In genomic region chr12:54378791-54379400, GRCh38 we compare ENCODE assay signal across 8 cellular contexts. TPM values are rescaled to one million over a fixed set of nuclear protein-coding genes. Genes with fewer than 3 reads are reported as not detected.
A peak's percentile ranks its signal among the peaks of the same experiment; 100 is the strongest.
DNase-seq lines count a peak whose midpoint lies in the region; ATAC-seq, FAIRE-seq and TF ChIP-seq lines count a peak whose summit lies in the region.

No MANE protein-coding gene starts in this region.

- H3K36me3 Mint-ChIP-seq in activated naive CD4-positive, alpha-beta T cell treated with anti-CD3 and anti-CD28 coated beads, Interleukin-2, amount 10 ng/mL, durations not matched to agents 7 days and 5 days = no peaks in the 10 kb centered on the region

- H3K9me3 Mint-ChIP-seq in activated naive CD4-positive, alpha-beta T cell treated with anti-CD3 and anti-CD28 coated beads, Interleukin-2, amount 10 ng/mL, durations not matched to agents 7 days and 5 days = no peaks in the 10 kb centered on the region

- no peak overlapping the region for H4K91ac ChIP-seq in H1 (replicated peaks; ENCODE audit: insufficient read length, low read length)
- H4K91ac ChIP-seq in mesenchymal stem cell (ENCODE audit: low read length) = no peak overlapping the region

- ATAC-seq in GM21447 (IDR thresholded peaks at IDR 0.05; ENCODE audit: unreplicated experiment) = no peak

- H2BK12ac ChIP-seq in H1 (ENCODE audit: low read depth, low read length) (no peak overlapping the region), mesenchymal stem cell (ENCODE audit: low read length in 2 of 2) (no peak overlapping the region)

- H2BK5ac ChIP-seq in H1 (ENCODE audit: low read depth, low read length) (no peak overlapping the region), mesenchymal stem cell (ENCODE audit: low read depth, low read length, poor library complexity, severe bottlenecking) (no peak overlapping the region)

- H3K27me3 Mint-ChIP-seq in activated naive CD4-positive, alpha-beta T cell treated with anti-CD3 and anti-CD28 coated beads, Interleukin-2, amount 10 ng/mL, durations not matched to agents 7 days and 5 days = peaks cover 50% of the 10 kb centered on the region

- H3K56ac ChIP-seq in H1 (replicated peaks; ENCODE audit: insufficient read length, low read depth, low read length) = no peak overlapping the region

- H2AFZ ChIP-seq in H1 (ENCODE audit: low read length) (no peak overlapping the region), mesenchymal stem cell (ENCODE audit: low read depth, low read length) (peak overlapping the region; percentile 43)

- no peak overlapping the region for H3K18ac ChIP-seq in H1 (ENCODE audit: extremely low read depth, low read length)
- peak overlapping the region; percentile 39 to 71 for H3K18ac ChIP-seq in mesenchymal stem cell (ENCODE audit: low read depth in 1 of 2, low read length in 2 of 2)

- no peak overlapping the region for H3K27ac Mint-ChIP-seq in activated naive CD4-positive, alpha-beta T cell treated with anti-CD3 and anti-CD28 coated beads, Interleukin-2, amount 10 ng/mL, durations not matched to agents 7 days and 5 days

- H3K4me3 ChIP-seq in H1 (ENCODE audit: extremely low read depth in 1 of 4, insufficient read depth in 2 of 4, low read depth in 3 of 4, low read length in 4 of 4) = peak overlapping the region; percentile 30 to 54 (median 38)
- H3K4me3 ChIP-seq in mesenchymal stem cell (ENCODE audit: insufficient read depth in 1 of 2, low read depth in 1 of 2, low read length in 2 of 2) = peak overlapping the region; percentile 61 to 78
- H3K4me3 ChIP-seq in uterus = peak overlapping the region; percentile 30 to 52

- H3K23me2 ChIP-seq in H1 (ENCODE audit: low read depth, low read length) = peaks cover 2% of the 10 kb centered on the region; the same call in 1 of the 2 replicates

- H3K4me3 Mint-ChIP-seq in activated naive CD4-positive, alpha-beta T cell treated with anti-CD3 and anti-CD28 coated beads, Interleukin-2, amount 10 ng/mL, durations not matched to agents 7 days and 5 days = peak overlapping the region; percentile 22

- H2AK5ac ChIP-seq in H1 (ENCODE audit: low read depth, low read length) (no peak overlapping the region), mesenchymal stem cell (ENCODE audit: low read length, severe bottlenecking) (no peak overlapping the region)

- H3K23ac ChIP-seq in H1 (ENCODE audit: insufficient read length) (no peak overlapping the region), mesenchymal stem cell (ENCODE audit: low read length in 2 of 2) (no peak overlapping the region)

- H3K4me1 ChIP-seq in H1 (replicated peaks in 1 of 4; ENCODE audit: control insufficient read depth in 3 of 4, insufficient read depth in 4 of 4, low read length in 3 of 4) (peaks cover 0 to 11% (median 7%) of the 10 kb centered on the region in 4 experiments; a peak in 5 of 7 replicates), mesenchymal stem cell (ENCODE audit: control insufficient read depth, insufficient read depth, low read depth, low read length) (peaks cover 18% of the 10 kb centered on the region), uterus (peaks cover 0 to 4% of the 10 kb centered on the region in 2 donors)

- H2BK120ac ChIP-seq in H1 (replicated peaks; ENCODE audit: low read depth, low read length) = no peak overlapping the region
- no peak overlapping the region for H2BK120ac ChIP-seq in mesenchymal stem cell (ENCODE audit: low read depth, low read length)

- peaks cover 10 to 11% of the 10 kb centered on the region in 2 experiments for H4K20me1 ChIP-seq in H1 (replicated peaks in 1 of 2; ENCODE audit: control insufficient read depth in 1 of 2, insufficient read depth in 2 of 2, low read length in 2 of 2)

- no peak overlapping the region for H4K5ac ChIP-seq in H1 (ENCODE audit: insufficient read length, low read depth, low read length)

- H3K4ac ChIP-seq in H1 (replicated peaks; ENCODE audit: insufficient read length, low read depth, low read length) (no peak overlapping the region), mesenchymal stem cell (ENCODE audit: low read depth in 1 of 2, low read length in 2 of 2) (no peak overlapping the region)

- TF ChIP-seq POLR2A in H1 (IDR thresholded peaks at IDR 0.05; ENCODE audit: control extremely low read depth in 1 of 2, low read depth in 2 of 2, low read length in 2 of 2) (no peak), uterus (IDR thresholded peaks at IDR 0.05) (no peak)

- H4K8ac ChIP-seq in H1 (ENCODE audit: extremely low read depth, insufficient read depth, low read length) (no peak overlapping the region), mesenchymal stem cell (ENCODE audit: low read length) (peak overlapping the region; percentile 64)

- FAIRE-seq in H1 (lab: Jason Lieb, UNC) = no peak

- H3K27me3 ChIP-seq in H1 (replicated peaks in 1 of 4; ENCODE audit: control insufficient read depth in 3 of 4, extremely low read depth in 1 of 4, insufficient read depth in 3 of 4, low read length in 3 of 4) (peaks cover 0 to 3% (median 1%) of the 10 kb centered on the region in 4 experiments; a peak in 2 of 7 replicates), mesenchymal stem cell (ENCODE audit: control insufficient read depth in 1 of 2, insufficient read depth in 1 of 2, low read length in 2 of 2) (no peaks in the 10 kb centered on the region), uterus (no peaks in the 10 kb centered on the region)

- CTCF ChIA-PET in activated naive CD4-positive, alpha-beta T cell treated with anti-CD3 and anti-CD28 coated beads, Interleukin-2, amount 10 ng/mL, durations not matched to agents 7 days and 5 days (lab: Charles Lee) = interaction anchor here (0.6 to 5.0 kb wide), 38 partner anchors 8 to 795 kb away, joined by 3 to 53 read pairs (median 6); partner anchors contain the start of gene COPZ1
- CTCF ChIA-PET in H1 (lab: Charles Lee; ENCODE audit: partially characterized antibody) = interaction anchor here (0.7 to 10.5 kb wide), 44 partner anchors 7 to 417 kb away, joined by 3 to 168 read pairs (median 8); partner anchors contain the start of gene NFE2

- POLR2A ChIA-PET in H1 (lab: Charles Lee; ENCODE audit: partially characterized antibody) = interaction anchor here (1.1 to 2.4 kb wide), 11 partner anchors 9 to 164 kb away, joined by 3 to 14 read pairs (median 7); partner anchors contain the start of genes CBX5 and HNRNPA1

- TF ChIP-seq EP300 in H1 (IDR thresholded peaks at IDR 0.05; ENCODE audit: borderline replicate concordance in 1 of 2, low read depth in 2 of 2, low read length in 2 of 2) = no peak

- 10% methylated on average over 5 of the region's 49 CpGs; no CpG with 5 or more reads in 1 of the 2 experiments for WGBS in H1 (ENCODE audit: extremely low coverage in 1 of 2, insufficient coverage in 1 of 2, insufficient read length in 1 of 2, insufficient replicate concordance in 2 of 2, low coverage in 1 of 2, low lambda C conversion rate in 2 of 2, missing lambda C conversion rate in 1 of 2), 2 experiments
- WGBS in mesenchymal stem cell = 3% methylated on average over 33 of the region's 49 CpGs

- no peaks in the 10 kb centered on the region for H3K79me2 ChIP-seq in H1 (ENCODE audit: control insufficient read depth in 1 of 2, insufficient read depth in 2 of 2, low read length in 2 of 2)

- no peak for TF ChIP-seq RAD21 in H1 (IDR thresholded peaks at IDR 0.05 in 1 of 2, conservative IDR thresholded peaks at IDR 0.05 in 1 of 2; ENCODE audit: low read depth in 2 of 2, low read length in 2 of 2)

- H2BK20ac ChIP-seq in H1 (ENCODE audit: low read length) = no peak overlapping the region

- H3K79me1 ChIP-seq in H1 (ENCODE audit: low read depth, low read length) (0 out of 2 replicates have a peak, but pooled peaks cover 2% of the 10 kb centered on the region), mesenchymal stem cell (replicated peaks; ENCODE audit: low read length, poor library complexity, severe bottlenecking) (peaks cover 11% of the 10 kb centered on the region)

- peak overlapping the region; percentile 1 to 84 for H3K4me2 ChIP-seq in H1 (ENCODE audit: insufficient read depth in 1 of 2, low read depth in 2 of 2, low read length in 2 of 2)
- peak overlapping the region; percentile 78 for H3K4me2 ChIP-seq in mesenchymal stem cell (ENCODE audit: low read length, poor library complexity, severe bottlenecking)

- intact Hi-C loops in uterus (cut with DNase I; ENCODE audit: low total_unique reads) = loop anchor here (10.0 kb wide), 1 partner anchor 164 kb away; no protein-coding TSS in a partner anchor

- TF ChIP-seq CTCF in H1 (IDR thresholded peaks at IDR 0.05; ENCODE audit: control extremely low read depth in 1 of 3, insufficient read depth in 1 of 3, low read depth in 1 of 3, low read length in 3 of 3) (no peak), uterus (IDR thresholded peaks at IDR 0.05) (no peak)

- peaks cover 9% of the 10 kb centered on the region for H3K4me1 Mint-ChIP-seq in activated naive CD4-positive, alpha-beta T cell treated with anti-CD3 and anti-CD28 coated beads, Interleukin-2, amount 10 ng/mL, durations not matched to agents 7 days and 5 days

- H3K14ac ChIP-seq in H1 (ENCODE audit: insufficient read length) (no peak overlapping the region), mesenchymal stem cell (ENCODE audit: low read length in 2 of 2) (peak overlapping the region in 1 of 2 experiments; percentile 22)

- H3K9ac ChIP-seq in H1 (replicated peaks in 1 of 4; ENCODE audit: extremely low read depth in 1 of 4, low read depth in 3 of 4, low read length in 3 of 4) (peak overlapping the region in 1 of 4 experiments; percentile 41; a peak in 2 of 7 replicates), mesenchymal stem cell (ENCODE audit: low read length) (peak overlapping the region; percentile 82)

- no peaks in the 10 kb centered on the region for H3K9me3 ChIP-seq in H1 (ENCODE audit: insufficient read depth in 2 of 2, low read depth in 1 of 2, low read length in 1 of 2)
- no peaks in the 10 kb centered on the region for H3K9me3 ChIP-seq in mesenchymal stem cell (ENCODE audit: control insufficient read depth, low read length)
- no peaks in the 10 kb centered on the region for H3K9me3 ChIP-seq in uterus

- H2BK15ac ChIP-seq in H1 (ENCODE audit: low read length) (no peak overlapping the region), mesenchymal stem cell (ENCODE audit: low read depth, poor library complexity, severe bottlenecking) (peak overlapping the region; percentile 63)

- H3K36me3 ChIP-seq in H1 (ENCODE audit: control insufficient read depth in 2 of 4, insufficient read depth in 4 of 4, low read length in 3 of 4) (peaks cover 0 to 10% (median 7%) of the 10 kb centered on the region in 4 experiments; a peak in 4 of 8 replicates), mesenchymal stem cell (ENCODE audit: control insufficient read depth in 1 of 2, insufficient read depth in 2 of 2, low read depth in 1 of 2, low read length in 2 of 2) (peaks cover 0 to 26% of the 10 kb centered on the region in 2 experiments), uterus (no peaks in the 10 kb centered on the region)

- no peak overlapping the region for H3K27ac ChIP-seq in H1 (ENCODE audit: low read depth, low read length)
- H3K27ac ChIP-seq in mesenchymal stem cell (ENCODE audit: low read length, poor library complexity, severe bottlenecking) = no peak overlapping the region
- H3K27ac ChIP-seq in uterus = peak overlapping the region; percentile 64 to 72

- DNase-seq in activated naive CD4-positive, alpha-beta T cell treated with anti-CD3 and anti-CD28 coated beads, Interleukin-2, amount 10 ng/mL, durations not matched to agents 7 days and 5 days = no peak
- no peak for DNase-seq in activated naive CD4-positive, alpha-beta T cell (lab: John Stamatoyannopoulos, UW)
- DNase-seq in RPMI7951 (ENCODE audit: low read depth) (peak; percentile 57), H1 (ENCODE audit: low read depth in 1 of 2, low spot score in 2 of 2) (peak in 1 of 2 experiments; percentile 89), mesenchymal stem cell (peak; percentile 70), uterus (peak; percentile 49 to 80), kidney glomerular epithelial cell (lab: John Stamatoyannopoulos, UW) (no peak)

RNA-seq across cellular contexts. Expression of gene ZNF385A, which starts 5.6 kb away (rescaled TPM):
- total RNA-seq in RPMI7951 (2014; rRNA removed; shearing (Covaris generic)) = 0.24 and 1.3 TPM in 2 replicates
- total RNA-seq in H1 (2021; fragmentation: NEBNext Ultra II Directional; extraction: Animal tissue kit (Norgen Biotek cat#: 25700)) = 12.1 and 14.3 TPM in 2 replicates
- polyA plus RNA-seq in H1 (2011; rRNA removed) = 5.2 and 7.7 TPM in 2 replicates
- 3.5 TPM for polyA plus RNA-seq in H1 (2011; cell fraction: cytosol; rRNA removed)
- 10.4 TPM for polyA plus RNA-seq in H1 (2011; cell fraction: nucleus; rRNA removed)
- polyA plus RNA-seq in H1 (2012, experiment 1 of 2) = 9.1 to 19.2 TPM (median 17.6 TPM) in 4 replicates
- 12.4 TPM for polyA plus RNA-seq in H1 (2012, experiment 2 of 2)
- 10.8 TPM for polyA plus RNA-seq in H1 (2013, experiment 1 of 2)
- 11.0 TPM for polyA plus RNA-seq in H1 (2013, experiment 2 of 2)
- polyA minus RNA-seq in H1 (2011; rRNA and poly(A)+ RNA removed) = 2.5 and 5.9 TPM in 2 replicates
- polyA minus RNA-seq in H1 (2011; cell fraction: cytosol; rRNA and poly(A)+ RNA removed) = 7.3 TPM
- polyA minus RNA-seq in H1 (2011; cell fraction: nucleus; rRNA and poly(A)+ RNA removed) = 6.9 TPM
- 16.2 TPM for polyA plus RNA-seq in mesenchymal stem cell (2013, experiment 1 of 2)
- 17.1 TPM for polyA plus RNA-seq in mesenchymal stem cell (2013, experiment 2 of 2)
- 10 to 100 TPM in 1 of 4 donors, 1 to 10 TPM in 1, under 1 TPM in 2; 0.26 to 16.9 (median 3.2) TPM for total RNA-seq in uterus

RNA-seq across cellular contexts. Expression of gene GPR84, which starts 14.6 kb away (rescaled TPM):
- 0.12 TPM in 1 of 2 replicates, not detected in the other for total RNA-seq in RPMI7951 (2014; rRNA removed; shearing (Covaris generic))
- not detected in 2 replicates for total RNA-seq in H1 (2021; fragmentation: NEBNext Ultra II Directional; extraction: Animal tissue kit (Norgen Biotek cat#: 25700))
- 0.09 and 0.14 TPM in 2 replicates for polyA plus RNA-seq in H1 (2011; rRNA removed)
- not detected for polyA plus RNA-seq in H1 (2011; cell fraction: cytosol; rRNA removed)
- polyA plus RNA-seq in H1 (2011; cell fraction: nucleus; rRNA removed) = not detected
- 0.12 TPM in 1 of 4 replicates, not detected in the others for polyA plus RNA-seq in H1 (2012, experiment 1 of 2)
- not detected for polyA plus RNA-seq in H1 (2012, experiment 2 of 2)
- not detected for polyA plus RNA-seq in H1 (2013, experiment 1 of 2)
- not detected for polyA plus RNA-seq in H1 (2013, experiment 2 of 2)
- polyA minus RNA-seq in H1 (2011; rRNA and poly(A)+ RNA removed) = 0.38 TPM in 1 of 2 replicates, not detected in the other
- not detected for polyA minus RNA-seq in H1 (2011; cell fraction: cytosol; rRNA and poly(A)+ RNA removed)
- polyA minus RNA-seq in H1 (2011; cell fraction: nucleus; rRNA and poly(A)+ RNA removed) = not detected
- not detected for polyA plus RNA-seq in mesenchymal stem cell (2013, experiment 1 of 2)
- polyA plus RNA-seq in mesenchymal stem cell (2013, experiment 2 of 2) = not detected
- under 1 TPM in 2 of 4 donors, not detected in 2; 0.21 to 0.27 TPM for total RNA-seq in uterus

RNA-seq across cellular contexts. Expression of gene ITGA5, which starts 40.2 kb away (rescaled TPM):
- total RNA-seq in RPMI7951 (2014; rRNA removed; shearing (Covaris generic)) = 154 and 167 TPM in 2 replicates
- total RNA-seq in H1 (2021; fragmentation: NEBNext Ultra II Directional; extraction: Animal tissue kit (Norgen Biotek cat#: 25700)) = 19.0 and 19.4 TPM in 2 replicates
- 11.6 and 17.7 TPM in 2 replicates for polyA plus RNA-seq in H1 (2011; rRNA removed)
- polyA plus RNA-seq in H1 (2011; cell fraction: cytosol; rRNA removed) = 10.9 TPM
- 47.4 TPM for polyA plus RNA-seq in H1 (2011; cell fraction: nucleus; rRNA removed)
- polyA plus RNA-seq in H1 (2012, experiment 1 of 2) = 10.4 to 19.6 TPM (median 18.1 TPM) in 4 replicates
- 20.3 TPM for polyA plus RNA-seq in H1 (2012, experiment 2 of 2)
- 34.1 TPM for polyA plus RNA-seq in H1 (2013, experiment 1 of 2)
- polyA plus RNA-seq in H1 (2013, experiment 2 of 2) = 32.9 TPM
- 24.0 and 36.9 TPM in 2 replicates for polyA minus RNA-seq in H1 (2011; rRNA and poly(A)+ RNA removed)
- polyA minus RNA-seq in H1 (2011; cell fraction: cytosol; rRNA and poly(A)+ RNA removed) = 17.8 TPM
- polyA minus RNA-seq in H1 (2011; cell fraction: nucleus; rRNA and poly(A)+ RNA removed) = 22.4 TPM
- polyA plus RNA-seq in mesenchymal stem cell (2013, experiment 1 of 2) = 248 TPM
- 244 TPM for polyA plus RNA-seq in mesenchymal stem cell (2013, experiment 2 of 2)
- total RNA-seq in uterus = 100 to 1,000 TPM in 2 of 4 donors, 10 to 100 TPM in 2; 69.7 to 223 (median 99.4) TPM

RNA-seq across cellular contexts. Expression of gene COPZ1, which starts 54.0 kb away (rescaled TPM):
- 171 and 177 TPM in 2 replicates for total RNA-seq in RPMI7951 (2014; rRNA removed; shearing (Covaris generic))
- 94.2 and 103 TPM in 2 replicates for total RNA-seq in H1 (2021; fragmentation: NEBNext Ultra II Directional; extraction: Animal tissue kit (Norgen Biotek cat#: 25700))
- 88.2 and 133 TPM in 2 replicates for polyA plus RNA-seq in H1 (2011; rRNA removed)
- polyA plus RNA-seq in H1 (2011; cell fraction: cytosol; rRNA removed) = 103 TPM
- 56.0 TPM for polyA plus RNA-seq in H1 (2011; cell fraction: nucleus; rRNA removed)
- 114 to 158 TPM (median 123 TPM) in 4 replicates for polyA plus RNA-seq in H1 (2012, experiment 1 of 2)
- polyA plus RNA-seq in H1 (2012, experiment 2 of 2) = 287 TPM
- polyA plus RNA-seq in H1 (2013, experiment 1 of 2) = 73.3 TPM
- 80.0 TPM for polyA plus RNA-seq in H1 (2013, experiment 2 of 2)
- 71.3 and 86.2 TPM in 2 replicates for polyA minus RNA-seq in H1 (2011; rRNA and poly(A)+ RNA removed)
- polyA minus RNA-seq in H1 (2011; cell fraction: cytosol; rRNA and poly(A)+ RNA removed) = 68.3 TPM
- polyA minus RNA-seq in H1 (2011; cell fraction: nucleus; rRNA and poly(A)+ RNA removed) = 27.2 TPM
- polyA plus RNA-seq in mesenchymal stem cell (2013, experiment 1 of 2) = 182 TPM
- polyA plus RNA-seq in mesenchymal stem cell (2013, experiment 2 of 2) = 182 TPM
- total RNA-seq in uterus = 100 to 1,000 TPM in 3 of 4 donors, 10 to 100 TPM in 1; 32.3 to 141 (median 120) TPM

Comparison
In these comparisons a context has a peak if more than half of its experiments do, and no peak if none do; other contexts are left out.
1. DNase-seq: peak in RPMI7951 (single experiment), mesenchymal stem cell (single experiment) and uterus (2 of 2); none in activated naive CD4-positive, alpha-beta T cell treated with anti-CD3 and anti-CD28 coated beads, Interleukin-2, amount 10 ng/mL, durations not matched to agents 7 days and 5 days (single experiment), activated naive CD4-positive, alpha-beta T cell (0 of 4) and kidney glomerular epithelial cell (single experiment).
2. H3K27ac ChIP-seq: peak in uterus (2 of 2); none in H1 (single experiment) and mesenchymal stem cell (single experiment).
3. Peak in every context shown above with its lines, with median percentiles within 50 percentile points of each other: H3K4me3 ChIP-seq.